In genomic region chr4:61590881-61591280, GRCh38 we compare ENCODE assay signal across 20 cellular contexts.
A peak's percentile ranks its signal among the peaks of the same experiment; 100 is the strongest.
DNase-seq lines count a peak whose midpoint lies in the region; ATAC-seq and TF ChIP-seq lines count a peak whose summit lies in the region.
"Had no signal": no experiment of that assay in that cellular context is flagged by ENCODE, and none has a peak within 500 bp of the region (broad histone marks: within the 10 kb centered on the region; RNA-seq: fewer than 3 reads in every experiment).

No MANE protein-coding gene starts in this region.

- H3K27me3 ChIP-seq in H7 (ENCODE audit: control insufficient read depth, insufficient read depth, low read length), result no peaks in the 10 kb centered on the region
- H3K27me3 ChIP-seq: spleen had no signal

- ATAC-seq in HG02870 (IDR thresholded peaks at IDR 0.05; ENCODE audit: unreplicated experiment), result no peak
- ATAC-seq in HG03432 (IDR thresholded peaks at IDR 0.05; ENCODE audit: unreplicated experiment), result no peak
- ATAC-seq: activated CD8-positive, alpha-beta T cell treated with anti-CD3 and anti-CD28 coated beads, Interleukin-2, amount 10 ng/mL, durations not matched to agents 7 days and 5 days; activated T-cell treated with anti-CD3 and anti-CD28 coated beads, Interleukin-2, amount 50 U/mL, for 4 hours; K562; left colon; psoas muscle had no signal

- no peaks in the 10 kb centered on the region for H3K36me3 ChIP-seq in H7 (replicated peaks; ENCODE audit: control insufficient read depth, insufficient read depth, low read length)
- H3K36me3 ChIP-seq: spleen had no signal

- H3K4me3 ChIP-seq in H7 (ENCODE audit: insufficient read depth, low read depth, low read length) (no peak overlapping the region), fibroblast of pulmonary artery (replicated peaks; ENCODE audit: low read depth, low read length) (no peak overlapping the region)
- H3K4me3 ChIP-seq: K562, psoas muscle, spleen had no signal

- DNase-seq in H7, result peak; percentile 1
- DNase-seq in SK-MEL-5 (ENCODE audit: low read depth, low spot score), result peak; percentile 6
- no peak for DNase-seq in fibroblast of pulmonary artery (ENCODE audit: low read depth)
- no peak for DNase-seq in T-helper 1 cell
- DNase-seq in caudate nucleus (lab: John Stamatoyannopoulos, UW), result no peak
- DNase-seq: activated CD8-positive, alpha-beta T cell treated with anti-CD3 and anti-CD28 coated beads, Interleukin-2, amount 10 ng/mL, durations not matched to agents 7 days and 5 days; activated T-cell treated with anti-CD3 and anti-CD28 coated beads, Interleukin-2, amount 50 U/mL, for 4 hours; CD8-positive, alpha-beta memory T cell; DMS79 treated with DMSO at 0.1 percent for 48 hours; erythroblast; left colon; NCI-H1048; NCI-H2029 treated with DMSO at 0.1 percent for 48 hours; psoas muscle; SIG-M5; spleen had no signal

- H3K27ac ChIP-seq in 22Rv1, result no peak overlapping the region
- H3K27ac ChIP-seq in caudate nucleus (ENCODE audit: low read depth, low read length), result no peak overlapping the region
- H3K27ac ChIP-seq: psoas muscle, spleen had no signal

- in situ Hi-C loops in SK-MEL-5 (cut with HindIII; ENCODE audit: low pct_unique_long_range_greater_than_20kb, low sequenced_read_pairs), result no loop called here

- peak; percentile 35 for TF ChIP-seq CTCF in 22Rv1 (IDR thresholded peaks at IDR 0.05)
- TF ChIP-seq CTCF in fibroblast of pulmonary artery (IDR thresholded peaks at IDR 0.05; ENCODE audit: low read length, missing control alignments), result peak; percentile 29

Comparison
In these comparisons a context has a peak if more than half of its experiments do, and no peak if none do; other contexts are left out.
1. DNase-seq: peak in H7 (single experiment) and SK-MEL-5 (single experiment); none in fibroblast of pulmonary artery (single experiment), T-helper 1 cell (0 of 5) and caudate nucleus (0 of 61).